In the genomic region with DNA sequence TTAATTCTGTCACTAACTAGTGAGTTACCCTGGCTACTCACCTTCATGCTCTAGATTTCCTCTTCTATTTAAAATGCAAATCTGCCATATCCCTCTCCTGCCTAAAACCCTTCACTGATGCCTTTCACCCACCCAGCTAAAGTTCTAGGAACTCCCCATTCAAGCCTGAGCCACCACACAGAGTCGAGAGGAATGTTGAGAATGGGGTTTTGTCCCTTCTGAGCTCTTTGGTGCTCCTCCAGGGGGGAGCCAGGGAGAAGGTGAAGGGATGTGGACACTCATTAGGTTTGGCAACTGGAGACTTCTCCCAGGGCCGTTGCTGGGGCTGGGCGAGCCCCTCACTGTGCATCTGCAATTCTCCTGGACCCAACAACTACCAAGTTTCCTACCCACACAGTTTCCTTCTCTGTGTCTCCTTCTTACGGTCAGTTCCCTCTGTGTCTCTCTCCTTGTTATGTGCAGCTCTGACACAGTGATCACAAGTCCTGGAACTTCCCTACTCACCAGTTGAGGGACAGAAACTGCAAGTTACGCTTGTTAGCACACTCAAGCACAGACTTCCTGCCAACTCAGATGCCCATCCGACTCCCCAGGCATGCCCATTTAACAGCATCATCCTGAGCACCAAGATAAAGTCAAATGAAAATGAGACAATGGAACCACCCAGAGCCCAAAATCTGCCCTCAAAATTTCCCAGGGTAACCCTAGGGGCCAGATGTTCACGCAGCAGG, we compare ENCODE assay signal across 10 cellular contexts. TPM values are rescaled to one million over a fixed set of nuclear protein-coding genes. Genes with fewer than 3 reads are reported as not detected.
DNase-seq lines count a peak whose midpoint lies in the region; ATAC-seq and TF ChIP-seq lines count a peak whose summit lies in the region.
"Had no signal": no experiment of that assay in that cellular context is flagged by ENCODE, and none has a peak within 500 bp of the region (broad histone marks: within the 10 kb centered on the region; RNA-seq: fewer than 3 reads in every experiment).

No MANE protein-coding gene starts in this region.

- POLR2A ChIA-PET in RWPE1 (lab: Yijun Ruan, JAX; ENCODE audit: low non-redundant PET), result no interaction called here

- no peaks in the 10 kb centered on the region for H3K9me3 Mint-ChIP-seq in IgD-negative memory B cell

- CTCF ChIA-PET in RWPE1 (lab: Yijun Ruan, JAX), result no interaction called here

- no peak for TF ChIP-seq CTCF in heart left ventricle (IDR thresholded peaks at IDR 0.05)
- no peak for TF ChIP-seq CTCF in tibial nerve (IDR thresholded peaks at IDR 0.05)
- no peak for TF ChIP-seq CTCF in RWPE1 (conservative IDR thresholded peaks at IDR 0.05; ENCODE audit: low read depth)

- peak; percentile 61 for DNase-seq in activated CD8-positive, alpha-beta memory T cell treated with anti-CD3 and anti-CD28 coated beads, Interleukin-2, amount 50 U/mL, for 48 hours
- DNase-seq in activated CD8-positive, alpha-beta memory T cell treated with anti-CD3 and anti-CD28 coated beads, Interleukin-2, amount 50 U/mL, for 4 hours, result no peak
- DNase-seq in heart left ventricle (no peak), tibial nerve (ENCODE audit: low spot score in 2 of 2) (no peak), RWPE1 (ENCODE audit: low spot score) (no peak), iPS-NIHi11 (ENCODE audit: low spot score) (no peak), NCI-H2029 (lab: John Stamatoyannopoulos, UW) (no peak)
- DNase-seq: KG1 had no signal

- peak; percentile 39 to 75 (median 63) for ATAC-seq in heart left ventricle
- ATAC-seq: body of pancreas had no signal

- H3K9me3 ChIP-seq in heart left ventricle (no peaks in the 10 kb centered on the region), tibial nerve (no peaks in the 10 kb centered on the region)
- H3K9me3 ChIP-seq: body of pancreas had no signal

- peaks cover 0 to 73% (median 2%) of the 10 kb centered on the region in 12 donors for H3K4me1 ChIP-seq in heart left ventricle
- H3K4me1 ChIP-seq in tibial nerve, result no peaks in the 10 kb centered on the region
- H3K4me1 ChIP-seq: body of pancreas had no signal

- peak in 1 of 2 donors; percentile 40 for TF ChIP-seq EP300 in tibial nerve (IDR thresholded peaks at IDR 0.05)

- H3K4me3 ChIP-seq in heart left ventricle (peak overlapping the region in 1 of 12 donors; percentile 15), tibial nerve (no peak overlapping the region)
- H3K4me3 ChIP-seq: body of pancreas had no signal

- H3K27ac Mint-ChIP-seq in IgD-negative memory B cell, result peak overlapping the region; percentile 5 to 87 (median 20)

- H3K36me3 ChIP-seq in heart left ventricle (no peaks in the 10 kb centered on the region), tibial nerve (no peaks in the 10 kb centered on the region)

- intact Hi-C loops in heart left ventricle (cut with DNase I), result loop anchor here in 1 of 10 donors (10.0 kb wide), 1 partner anchor 65 kb away; no protein-coding TSS in a partner anchor

- TF ChIP-seq POLR2A in heart left ventricle (IDR thresholded peaks at IDR 0.05) (no peak), tibial nerve (IDR thresholded peaks at IDR 0.05) (peak in 1 of 2 donors; percentile 21)

- H3K36me3 Mint-ChIP-seq in IgD-negative memory B cell, result peaks cover 2% of the 10 kb centered on the region

- H3K27ac ChIP-seq in heart left ventricle, result peak overlapping the region in 4 of 12 donors; percentile 1 to 94 (median 34)
- H3K27ac ChIP-seq in tibial nerve, result peak overlapping the region in 3 of 4 donors; percentile 53 to 64 (median 56)
- H3K27ac ChIP-seq in RWPE1, result no peak overlapping the region

- 69 to 89% (median 82%) methylated on average over 7 of the region's 7 CpGs for WGBS in heart left ventricle, 4 donors
- 63 to 85% methylated on average over 7 of the region's 7 CpGs for whole genome bisulfite sequencing in tibial nerve, 2 donors

- peaks cover 0 to 9% (median 0%) of the 10 kb centered on the region in 9 donors for H3K27me3 ChIP-seq in heart left ventricle
- H3K27me3 ChIP-seq in tibial nerve, result peaks cover 0 to 5% of the 10 kb centered on the region in 2 donors
- H3K27me3 ChIP-seq: body of pancreas had no signal

- no peaks in the 10 kb centered on the region for H3K27me3 Mint-ChIP-seq in IgD-negative memory B cell

- H3K4me1 Mint-ChIP-seq in IgD-negative memory B cell, result peaks cover 14 to 38% (median 22%) of the 10 kb centered on the region in 3 donors

- peak overlapping the region; percentile 3 to 85 (median 24) for H3K4me3 Mint-ChIP-seq in IgD-negative memory B cell

RNA-seq across cellular contexts. Expression of a gene that starts 6.5 kb away (rescaled TPM):
- 97.1 TPM for polyA plus RNA-seq in IgD-negative memory B cell
- 10 to 100 TPM in 2 of 9 donors, 1 to 10 TPM in 7; 2.1 to 49.0 (median 6.3) TPM for total RNA-seq in heart left ventricle
- polyA plus RNA-seq in heart left ventricle, result 1 to 10 TPM; 3.7 to 3.9 TPM
- 10 to 100 TPM; 16.7 to 42.0 (median 25.9) TPM for total RNA-seq in tibial nerve

RNA-seq across cellular contexts. Expression of a gene that starts 50.4 kb away (rescaled TPM):
- polyA plus RNA-seq in IgD-negative memory B cell, result 0.35 TPM
- total RNA-seq in heart left ventricle, result under 1 TPM in 4 of 9 donors, not detected in 5; 0.06 to 0.51 (median 0.25) TPM
- polyA plus RNA-seq in heart left ventricle, result under 1 TPM; 0.03 to 0.08 TPM
- total RNA-seq in tibial nerve, result 1 to 10 TPM in 1 of 4 donors, under 1 TPM in 1, not detected in 2; 0.60 to 1.7 TPM
